In genomic region chr12:27818421-27818918, GRCh38 we compare ENCODE assay signal across 15 cellular contexts. TPM values are rescaled to one million over a fixed set of nuclear protein-coding genes. Genes with fewer than 3 reads are reported as not detected.
DNase-seq lines count a peak whose midpoint lies in the region; ATAC-seq and TF ChIP-seq lines count a peak whose summit lies in the region.
"Had no signal": no experiment of that assay in that cellular context is flagged by ENCODE, and none has a peak within 500 bp of the region (broad histone marks: within the 10 kb centered on the region; RNA-seq: fewer than 3 reads in every experiment).

No MANE protein-coding gene starts in this region.

- no peaks in the 10 kb centered on the region for H4K20me1 ChIP-seq in PC-3 (ENCODE audit: low read length)

- peaks cover 13% of the 10 kb centered on the region for H3F3A ChIP-seq in PC-3 (ENCODE audit: low read length, unreplicated experiment)

- H3K4me3 Mint-ChIP-seq in activated CD4-positive, alpha-beta memory T cell treated with anti-CD3 and anti-CD28 coated beads for 36 hours = no peak overlapping the region
- H3K4me3 Mint-ChIP-seq: activated CD4-positive, alpha-beta memory T cell treated with anti-CD3 and anti-CD28 coated beads, Interleukin-2, amount 10 ng/mL, durations not matched to agents 7 days and 5 days; activated T-helper 1 cell treated with anti-CD3 and anti-CD28 coated beads, Interleukin-12 subunit alpha, Interleukin-12 subunit beta, Interleukin-2, Interleukin-4 antibody, amounts not matched to agents 30 ng/mL and 10 ng/mL and 1 ng/mL, durations not matched to agents 14 hours and 24 hours and 36 hours; neural crest cell had no signal

- H3K4me1 Mint-ChIP-seq in activated CD4-positive, alpha-beta memory T cell treated with anti-CD3 and anti-CD28 coated beads for 36 hours (ENCODE audit: low read depth) = peaks cover 32% of the 10 kb centered on the region
- H3K4me1 Mint-ChIP-seq: neural crest cell had no signal

- H3K9me3 ChIP-seq in PC-3 (ENCODE audit: low read length) = no peaks in the 10 kb centered on the region
- H3K9me3 ChIP-seq in stomach smooth muscle (ENCODE audit: control insufficient read depth in 2 of 2, low read length in 2 of 2) = no peaks in the 10 kb centered on the region

- peak overlapping the region; percentile 11; the same call in 1 of the 2 replicates for H2AFZ ChIP-seq in PC-3 (ENCODE audit: low read length)

- ATAC-seq in PC-3 = no peak
- ATAC-seq: foreskin keratinocyte had no signal

- TF ChIP-seq CTCF in PC-3 (conservative IDR thresholded peaks at IDR 0.05; ENCODE audit: low read depth, low read length) = no peak

- peaks cover 26% of the 10 kb centered on the region for H3K27me3 Mint-ChIP-seq in activated CD4-positive, alpha-beta memory T cell treated with anti-CD3 and anti-CD28 coated beads for 36 hours

- DNase-seq in NCI-H2227 (lab: John Stamatoyannopoulos, UW; ENCODE audit: unreplicated experiment) (peak; percentile 33), NCI-H2227 treated with DMSO at 0.1 percent for 48 hours (lab: John Stamatoyannopoulos, UW) (no peak), PC-3 (peak; percentile 29), iris pigment epithelial cell (ENCODE audit: low read depth) (peak; percentile 29), T-helper 9 cell (no peak)
- DNase-seq in activated naive CD4-positive, alpha-beta T cell (lab: John Stamatoyannopoulos, UW) = no peak
- DNase-seq in activated CD4-positive, alpha-beta memory T cell treated with anti-CD3 and anti-CD28 coated beads for 36 hours = no peak
- DNase-seq: activated CD4-positive, alpha-beta memory T cell treated with anti-CD3 and anti-CD28 coated beads, Interleukin-2, amount 10 ng/mL, durations not matched to agents 7 days and 5 days; cerebellar nuclear complex; foreskin keratinocyte; retina had no signal

- no peaks in the 10 kb centered on the region for H3K79me2 ChIP-seq in PC-3 (ENCODE audit: low read length)

- POLR2A ChIA-PET in PC-3 (lab: Charles Lee; ENCODE audit: unreplicated experiment) = no interaction called here
- POLR2A ChIA-PET in activated CD4-positive, alpha-beta memory T cell treated with anti-CD3 and anti-CD28 coated beads for 36 hours (lab: Charles Lee) = no interaction called here

- H3K27me3 ChIP-seq in PC-3 (ENCODE audit: low read length) (no peaks in the 10 kb centered on the region), stomach smooth muscle (ENCODE audit: control insufficient read depth in 1 of 2, insufficient read depth in 2 of 2, low read length in 2 of 2) (no peaks in the 10 kb centered on the region)
- H3K27me3 ChIP-seq: foreskin keratinocyte had no signal

- H3K9me2 ChIP-seq in PC-3 (replicated peaks; ENCODE audit: low read length) = no peaks in the 10 kb centered on the region

- CTCF ChIA-PET in PC-3 (lab: Charles Lee) = no interaction called here
- CTCF ChIA-PET in activated CD4-positive, alpha-beta memory T cell treated with anti-CD3 and anti-CD28 coated beads for 36 hours (lab: Charles Lee) = no interaction called here

- no peak overlapping the region for H3K27ac ChIP-seq in PC-3 (ENCODE audit: low read length)
- H3K27ac ChIP-seq in stomach smooth muscle (ENCODE audit: low read length) = peak overlapping the region; percentile 67
- H3K27ac ChIP-seq: foreskin keratinocyte had no signal

- H3K36me3 Mint-ChIP-seq in activated CD4-positive, alpha-beta memory T cell treated with anti-CD3 and anti-CD28 coated beads for 36 hours = no peaks in the 10 kb centered on the region

- H3K9ac ChIP-seq in PC-3 (ENCODE audit: low read length) (no peak overlapping the region), stomach smooth muscle (ENCODE audit: low read length in 2 of 2) (no peak overlapping the region)

- H3K36me3 ChIP-seq in PC-3 (ENCODE audit: low read depth, low read length) (no peaks in the 10 kb centered on the region), stomach smooth muscle (ENCODE audit: control insufficient read depth in 2 of 2, insufficient read depth in 2 of 2, low read length in 2 of 2) (no peaks in the 10 kb centered on the region)

- H3K9me3 Mint-ChIP-seq in activated CD4-positive, alpha-beta memory T cell treated with anti-CD3 and anti-CD28 coated beads for 36 hours = no peaks in the 10 kb centered on the region
- H3K9me3 Mint-ChIP-seq: activated CD4-positive, alpha-beta memory T cell treated with anti-CD3 and anti-CD28 coated beads, Interleukin-2, amount 10 ng/mL, durations not matched to agents 7 days and 5 days; activated T-helper 1 cell treated with anti-CD3 and anti-CD28 coated beads, Interleukin-12 subunit alpha, Interleukin-12 subunit beta, Interleukin-2, Interleukin-4 antibody, amounts not matched to agents 30 ng/mL and 10 ng/mL and 1 ng/mL, durations not matched to agents 14 hours and 24 hours and 36 hours; neural crest cell had no signal

- no peak overlapping the region for H3K27ac Mint-ChIP-seq in activated CD4-positive, alpha-beta memory T cell treated with anti-CD3 and anti-CD28 coated beads for 36 hours
- H3K27ac Mint-ChIP-seq: activated CD4-positive, alpha-beta memory T cell treated with anti-CD3 and anti-CD28 coated beads, Interleukin-2, amount 10 ng/mL, durations not matched to agents 7 days and 5 days; activated T-helper 1 cell treated with anti-CD3 and anti-CD28 coated beads, Interleukin-12 subunit alpha, Interleukin-12 subunit beta, Interleukin-2, Interleukin-4 antibody, amounts not matched to agents 30 ng/mL and 10 ng/mL and 1 ng/mL, durations not matched to agents 14 hours and 24 hours and 36 hours had no signal

- intact Hi-C loops in PC-3 (cut with micrococcal nuclease) = no loop called here
- intact Hi-C loops in activated CD4-positive, alpha-beta memory T cell treated with anti-CD3 and anti-CD28 coated beads for 36 hours (cut with micrococcal nuclease) = no loop called here

- BruUV-seq in PC-3 (replicated peaks; lab: Mats Ljungman, UMichigan) = no TSS peak

- no peak overlapping the region for H3K4me2 ChIP-seq in PC-3 (ENCODE audit: low read length)

- H3K4me1 ChIP-seq in PC-3 (ENCODE audit: insufficient read depth, low read length) (peaks cover 33% of the 10 kb centered on the region), stomach smooth muscle (ENCODE audit: control insufficient read depth, insufficient read depth, low read length) (peaks cover 29% of the 10 kb centered on the region)

- H3K4me3 ChIP-seq in PC-3 (ENCODE audit: low read length) = no peak overlapping the region
- H3K4me3 ChIP-seq in stomach smooth muscle (ENCODE audit: low read length in 2 of 2) = peak overlapping the region in 1 of 2 donors; percentile 29
- H3K4me3 ChIP-seq: lung had no signal

RNA-seq across cellular contexts. Expression of gene MANSC4, which starts 38.4 kb away (rescaled TPM):
- 1.9 and 4.1 TPM in 2 replicates for total RNA-seq in PC-3 (2014; rRNA removed)
- total RNA-seq in activated CD4-positive, alpha-beta memory T cell treated with anti-CD3 and anti-CD28 coated beads for 36 hours = not detected
- total RNA-seq: activated CD4-positive, alpha-beta memory T cell treated with anti-CD3 and anti-CD28 coated beads, Interleukin-2, amount 10 ng/mL, durations not matched to agents 7 days and 5 days; activated T-helper 1 cell treated with anti-CD3 and anti-CD28 coated beads, Interleukin-12 subunit alpha, Interleukin-12 subunit beta, Interleukin-2, Interleukin-4 antibody, amounts not matched to agents 30 ng/mL and 10 ng/mL and 1 ng/mL, durations not matched to agents 14 hours and 24 hours and 36 hours; lung; neural crest cell had no signal

RNA-seq across cellular contexts. Expression of gene KLHL42, which starts 38.4 kb away (rescaled TPM):
- 74.2 and 82.6 TPM in 2 replicates for total RNA-seq in PC-3 (2014; rRNA removed)
- 1 to 10 TPM; 8.2 to 9.1 TPM for total RNA-seq in activated CD4-positive, alpha-beta memory T cell treated with anti-CD3 and anti-CD28 coated beads for 36 hours

Comparison
In these comparisons a context has a peak if more than half of its experiments do, and no peak if none do; other contexts are left out.
1. DNase-seq: peak in NCI-H2227 (single experiment), PC-3 (single experiment) and iris pigment epithelial cell (single experiment); none in NCI-H2227 treated with DMSO at 0.1 percent for 48 hours (single experiment), activated naive CD4-positive, alpha-beta T cell (0 of 4), activated CD4-positive, alpha-beta memory T cell treated with anti-CD3 and anti-CD28 coated beads for 36 hours (single experiment) and T-helper 9 cell (single experiment).